Comparison of ENCODE assay signal across 38 cellular contexts in the genomic region with DNA sequence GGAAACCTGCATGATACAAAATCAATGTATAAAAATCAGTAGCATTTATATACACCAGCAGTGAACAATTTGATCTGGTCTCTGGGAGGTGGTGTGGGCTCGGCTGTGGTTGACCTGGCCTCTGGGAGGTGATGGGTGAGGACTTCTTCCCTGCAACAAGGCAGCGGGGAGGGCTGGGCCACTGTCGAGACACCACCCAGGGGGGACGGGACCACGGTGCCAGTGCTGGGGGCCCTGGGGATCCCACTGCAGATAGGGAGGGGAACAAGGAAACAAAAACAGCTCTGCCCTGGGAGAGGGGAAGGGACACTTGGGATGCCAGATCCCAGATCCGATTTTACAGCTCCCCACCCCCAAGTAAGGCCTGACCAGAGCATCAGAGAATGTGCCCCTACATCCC.
"Had no signal": no experiment of that assay in that cellular context is flagged by ENCODE, and none has a peak within 500 bp of the region (broad histone marks: within the 10 kb centered on the region; RNA-seq: fewer than 3 reads in every experiment).

No MANE protein-coding gene starts in this region.

- H3K27ac ChIP-seq: adrenal gland, ascending aorta, body of pancreas, brain microvascular endothelial cell, breast epithelium, cardiac muscle cell had no signal

- H3K27me3 ChIP-seq: adrenal gland, ascending aorta, body of pancreas, brain microvascular endothelial cell, cardiac muscle cell had no signal

- H3K9me3 ChIP-seq: adrenal gland had no signal

- ATAC-seq: activated naive CD4-positive, alpha-beta T cell treated with anti-CD3 and anti-CD28 coated beads, Interleukin-2, amount 50 U/mL, for 72 hours; activated naive CD8-positive, alpha-beta T cell treated with anti-CD3 and anti-CD28 coated beads, Interleukin-2, amount 50 U/mL, for 24 hours; activated T-cell treated with anti-CD3 and anti-CD28 coated beads, Interleukin-2, amount 50 U/mL, for 4 hours; activated T-cell treated with anti-CD3 and anti-CD28 coated beads, Interleukin-2, amount 50 U/mL, for 72 hours; activated T-helper 17 cell treated with anti-CD3 and anti-CD28 coated beads, Interleukin-2, amount 50 U/mL, for 72 hours; body of pancreas had no signal

- H3K4me1 Mint-ChIP-seq: activated naive CD4-positive, alpha-beta T cell treated with anti-CD3 and anti-CD28 coated beads, Interleukin-2, amount 10 ng/mL, durations not matched to agents 7 days and 5 days; activated naive CD4-positive, alpha-beta T cell treated with anti-CD3 and anti-CD28 coated beads, Interleukin-2, amount 50 U/mL, for 24 hours; activated naive CD8-positive, alpha-beta T cell treated with anti-CD3 and anti-CD28 coated beads for 36 hours; activated naive CD8-positive, alpha-beta T cell treated with anti-CD3 and anti-CD28 coated beads, Interleukin-2, amount 10 ng/mL, durations not matched to agents 7 days and 5 days; activated naive CD8-positive, alpha-beta T cell treated with anti-CD3 and anti-CD28 coated beads, Interleukin-2, amount 50 U/mL, for 24 hours; activated T-helper 17 cell treated with anti-CD3 and anti-CD28 coated beads, Interleukin-2, amount 50 U/mL, for 72 hours; brain; central memory CD8-positive, alpha-beta T cell had no signal

- H3K27me3 Mint-ChIP-seq: activated naive CD4-positive, alpha-beta T cell treated with anti-CD3 and anti-CD28 coated beads, Interleukin-2, amount 50 U/mL, for 24 hours had no signal

- H3K4me3 ChIP-seq: adrenal gland, ascending aorta, body of pancreas, breast epithelium, cardiac muscle cell had no signal

- H3K27ac Mint-ChIP-seq: activated naive CD4-positive, alpha-beta T cell treated with anti-CD3 and anti-CD28 coated beads for 36 hours; activated naive CD4-positive, alpha-beta T cell treated with anti-CD3 and anti-CD28 coated beads, Interleukin-2, amount 10 ng/mL, durations not matched to agents 7 days and 5 days; activated naive CD4-positive, alpha-beta T cell treated with anti-CD3 and anti-CD28 coated beads, Interleukin-2, amount 50 U/mL, for 24 hours; activated naive CD4-positive, alpha-beta T cell treated with anti-CD3 and anti-CD28 coated beads, Interleukin-2, amount 50 U/mL, for 72 hours; activated naive CD8-positive, alpha-beta T cell; activated naive CD8-positive, alpha-beta T cell treated with anti-CD3 and anti-CD28 coated beads for 36 hours; activated naive CD8-positive, alpha-beta T cell treated with anti-CD3 and anti-CD28 coated beads, Interleukin-2, amount 10 ng/mL, durations not matched to agents 7 days and 5 days; activated naive CD8-positive, alpha-beta T cell treated with anti-CD3 and anti-CD28 coated beads, Interleukin-2, amount 50 U/mL, for 24 hours; activated T-cell treated with anti-CD3 and anti-CD28 coated beads, Interleukin-2, amount 50 U/mL, for 24 hours; activated T-cell treated with anti-CD3 and anti-CD28 coated beads, Interleukin-2, amount 50 U/mL, for 72 hours; activated T-helper 1 cell treated with anti-CD3 and anti-CD28 coated beads, Interleukin-12 subunit alpha, Interleukin-12 subunit beta, Interleukin-2, Interleukin-4 antibody, amounts not matched to agents 30 ng/mL and 10 ng/mL and 1 ng/mL, durations not matched to agents 14 hours and 24 hours and 36 hours; activated T-helper 17 cell treated with anti-CD3 and anti-CD28 coated beads, Interleukin-2, amount 50 U/mL, for 72 hours; activated T-helper 2 cell treated with anti-CD3 and anti-CD28 coated beads, Interferon-gamma antibody, Interleukin-2, Interleukin-4, amounts not matched to agents 10 μg/mL and 5 μg/mL and 100 μg/mL, durations not matched to agents 14 hours and 24 hours and 36 hours; brain had no signal

- H3K4me1 ChIP-seq: adrenal gland, ascending aorta, body of pancreas, breast epithelium had no signal

- H3K36me3 Mint-ChIP-seq: activated naive CD4-positive, alpha-beta T cell treated with anti-CD3 and anti-CD28 coated beads, Interleukin-2, amount 10 ng/mL, durations not matched to agents 7 days and 5 days; activated naive CD8-positive, alpha-beta T cell treated with anti-CD3 and anti-CD28 coated beads for 36 hours; activated naive CD8-positive, alpha-beta T cell treated with anti-CD3 and anti-CD28 coated beads, Interleukin-2, amount 10 ng/mL, durations not matched to agents 7 days and 5 days; brain had no signal

- H3K4me3 Mint-ChIP-seq: activated naive CD4-positive, alpha-beta T cell treated with anti-CD3 and anti-CD28 coated beads for 36 hours; activated naive CD4-positive, alpha-beta T cell treated with anti-CD3 and anti-CD28 coated beads, Interleukin-2, amount 10 ng/mL, durations not matched to agents 7 days and 5 days; activated naive CD4-positive, alpha-beta T cell treated with anti-CD3 and anti-CD28 coated beads, Interleukin-2, amount 50 U/mL, for 24 hours; activated naive CD8-positive, alpha-beta T cell; activated naive CD8-positive, alpha-beta T cell treated with anti-CD3 and anti-CD28 coated beads for 36 hours; activated naive CD8-positive, alpha-beta T cell treated with anti-CD3 and anti-CD28 coated beads, Interleukin-2, amount 10 ng/mL, durations not matched to agents 7 days and 5 days; activated naive CD8-positive, alpha-beta T cell treated with anti-CD3 and anti-CD28 coated beads, Interleukin-2, amount 50 U/mL, for 24 hours; activated T-cell treated with anti-CD3 and anti-CD28 coated beads, Interleukin-2, amount 50 U/mL, for 24 hours; activated T-cell treated with anti-CD3 and anti-CD28 coated beads, Interleukin-2, amount 50 U/mL, for 4 hours; activated T-cell treated with anti-CD3 and anti-CD28 coated beads, Interleukin-2, amount 50 U/mL, for 72 hours; activated T-helper 1 cell treated with anti-CD3 and anti-CD28 coated beads, Interleukin-12 subunit alpha, Interleukin-12 subunit beta, Interleukin-2, Interleukin-4 antibody, amounts not matched to agents 30 ng/mL and 10 ng/mL and 1 ng/mL, durations not matched to agents 14 hours and 24 hours and 36 hours; activated T-helper 17 cell treated with anti-CD3 and anti-CD28 coated beads, Interleukin-2, amount 50 U/mL, for 72 hours; brain; central memory CD8-positive, alpha-beta T cell had no signal

- H3K36me3 ChIP-seq: adrenal gland, ascending aorta, brain microvascular endothelial cell, breast epithelium, cardiac muscle cell had no signal

- DNase-seq: activated effector memory CD4-positive, alpha-beta T cell treated with anti-CD3 and anti-CD28 coated beads, Interleukin-2, amount 50 U/mL, for 16 hours; activated effector memory CD4-positive, alpha-beta T cell treated with Interleukin-2 at 50 U/mL for 16 hours; activated gamma-delta T cell; activated gamma-delta T cell treated with Interleukin-2 at 50 U/mL for 16 hours; activated naive CD4-positive, alpha-beta T cell; activated naive CD4-positive, alpha-beta T cell treated with anti-CD3 and anti-CD28 coated beads for 36 hours; activated naive CD4-positive, alpha-beta T cell treated with anti-CD3 and anti-CD28 coated beads, Interleukin-2, amount 10 ng/mL, durations not matched to agents 7 days and 5 days; activated naive CD4-positive, alpha-beta T cell treated with anti-CD3 and anti-CD28 coated beads, Interleukin-2, amount 50 U/mL, for 16 hours; activated naive CD4-positive, alpha-beta T cell treated with Interleukin-2 at 50 U/mL for 16 hours; activated naive CD8-positive, alpha-beta T cell treated with anti-CD3 and anti-CD28 coated beads for 36 hours; activated naive CD8-positive, alpha-beta T cell treated with anti-CD3 and anti-CD28 coated beads, Interleukin-2, amount 10 ng/mL, durations not matched to agents 7 days and 5 days; activated naive CD8-positive, alpha-beta T cell treated with anti-CD3 and anti-CD28 coated beads, Interleukin-2, amount 50 U/mL, for 24 hours; activated T-cell treated with anti-CD3 and anti-CD28 coated beads, Interleukin-2, amount 50 U/mL, for 1 hour; activated T-cell treated with anti-CD3 and anti-CD28 coated beads, Interleukin-2, amount 50 U/mL, for 24 hours; activated T-cell treated with anti-CD3 and anti-CD28 coated beads, Interleukin-2, amount 50 U/mL, for 4 hours; activated T-cell treated with anti-CD3 and anti-CD28 coated beads, Interleukin-2, amount 50 U/mL, for 48 hours; activated T-cell treated with anti-CD3 and anti-CD28 coated beads, Interleukin-2, amount 50 U/mL, for 72 hours; amniotic stem cell; amygdala; anterior cingulate cortex; aorta; body of pancreas; brain microvascular endothelial cell; caudate nucleus; central memory CD4-positive, alpha-beta T cell; cerebellar nuclear complex had no signal
